8 cellular contexts compared by ENCODE assay signal in genomic region chr5:150778517-150779396, GRCh38. TPM values are rescaled to one million over a fixed set of nuclear protein-coding genes. Genes with fewer than 3 reads are reported as not detected.
DNase-seq lines count a peak whose midpoint lies in the region; ATAC-seq and TF ChIP-seq lines count a peak whose summit lies in the region.

TSS of gene SMIM3 (plus strand) at chr5:150778757. CDS start at chr5:150795441, 16,684 bp downstream.

- H3K9me3 ChIP-seq in esophagus (ENCODE audit: control insufficient read depth in 2 of 2, insufficient read depth in 1 of 2, low read depth in 1 of 2, low read length in 1 of 2), result no peaks in the 10 kb centered on the region
- H3K9me3 ChIP-seq in mucosa of stomach (ENCODE audit: control insufficient read depth, low read length), result no peaks in the 10 kb centered on the region
- no peaks in the 10 kb centered on the region for H3K9me3 ChIP-seq in stomach

- no peaks in the 10 kb centered on the region for H3K27me3 Mint-ChIP-seq in activated T-cell treated with anti-CD3 and anti-CD28 coated beads, Interleukin-2, amount 50 U/mL, for 4 hours (ENCODE audit: low read depth)

- H3K4me3 ChIP-seq in esophagus (ENCODE audit: low read depth in 1 of 2, low read length in 2 of 2), result peak within 1 kb of the TSS; percentile 67 to 79
- peak within 1 kb of the TSS; percentile 83 for H3K4me3 ChIP-seq in mucosa of stomach (ENCODE audit: low read length)
- H3K4me3 ChIP-seq in stomach, result peak within 1 kb of the TSS; percentile 71 to 82 (median 80)

- peak within 1 kb of the TSS; percentile 98 for H3K4me3 Mint-ChIP-seq in activated T-cell treated with anti-CD3 and anti-CD28 coated beads, Interleukin-2, amount 50 U/mL, for 4 hours

- H3K9ac ChIP-seq in mucosa of stomach (ENCODE audit: low read length), result peak within 1 kb of the TSS; percentile 75

- peak in 1 of 4 donors; percentile 52 for TF ChIP-seq POLR2A in stomach (IDR thresholded peaks at IDR 0.05)

- H3K27ac ChIP-seq in esophagus (ENCODE audit: low read depth in 2 of 2, low read length in 1 of 2) (peak within 1 kb of the TSS; percentile 88 to 96), stomach (peak within 1 kb of the TSS; percentile 90 to 95 (median 93))

- POLR2A ChIA-PET in GM10248 (lab: Yijun Ruan, JAX), result interaction anchor here (0.8 to 1.7 kb wide), 3 partner anchors 20 to 435 kb away, joined by 4 to 5 read pairs (median 4); partner anchors contain the start of genes DCTN4 and RBM22

- TF ChIP-seq CTCF in GM10248 (IDR thresholded peaks at IDR 0.05; ENCODE audit: control extremely low read depth, extremely low read depth, low read depth, missing control alignments), result peak; percentile 85
- TF ChIP-seq CTCF in stomach (IDR thresholded peaks at IDR 0.05), result peak in 3 of 7 experiments; percentile 7 to 33 (median 19)

- peaks cover 55% of the 10 kb centered on the region for H3K4me1 Mint-ChIP-seq in activated T-cell treated with anti-CD3 and anti-CD28 coated beads, Interleukin-2, amount 50 U/mL, for 4 hours (ENCODE audit: low read depth)

- no peaks in the 10 kb centered on the region for H3K36me3 Mint-ChIP-seq in activated T-cell treated with anti-CD3 and anti-CD28 coated beads, Interleukin-2, amount 50 U/mL, for 4 hours (ENCODE audit: insufficient read depth)

- CTCF ChIA-PET in GM10248 (lab: Yijun Ruan, JAX), result interaction anchor here (1.1 to 8.2 kb wide), 10 partner anchors 9 to 218 kb away, joined by 4 to 131 read pairs (median 8); partner anchors contain the start of genes DCTN4, IRGM and RBM22

- H3K4me1 ChIP-seq in esophagus (ENCODE audit: control insufficient read depth in 2 of 2, insufficient read depth in 2 of 2, low read length in 1 of 2), result peaks cover 8 to 21% of the 10 kb centered on the region in 2 donors
- peaks cover 17% of the 10 kb centered on the region for H3K4me1 ChIP-seq in mucosa of stomach (ENCODE audit: control insufficient read depth, insufficient read depth, low read length)
- H3K4me1 ChIP-seq in stomach, result peaks cover 28 to 57% (median 53%) of the 10 kb centered on the region in 4 donors

- intact Hi-C loops in stomach (cut with DNase I; ENCODE audit: low total_unique reads), result no loop called here

- H3K27me3 ChIP-seq in esophagus (ENCODE audit: control insufficient read depth in 1 of 2, insufficient read depth in 2 of 2, low read length in 2 of 2) (no peaks in the 10 kb centered on the region), mucosa of stomach (ENCODE audit: control insufficient read depth, insufficient read depth, low read length) (no peaks in the 10 kb centered on the region), stomach (no peaks in the 10 kb centered on the region)

- 1% methylated on average over 39 to 59 of the region's 59 CpGs for WGBS in esophagus, 2 donors
- 1 to 3% (median 2%) methylated on average over 33 to 59 of the region's 59 CpGs for WGBS in stomach, 5 donors

- no peaks in the 10 kb centered on the region for H3K9me3 Mint-ChIP-seq in activated T-cell treated with anti-CD3 and anti-CD28 coated beads, Interleukin-2, amount 50 U/mL, for 4 hours

- DNase-seq in GM10248 (ENCODE audit: extremely low spot score) (peak; percentile 69), OCI-M1 (lab: John Stamatoyannopoulos, UW) (peak; percentile 85), stomach (peak; percentile 86), GM19240 (ENCODE audit: insufficient read length, low spot score) (no peak)
- peak; percentile 65 for DNase-seq in activated T-cell treated with anti-CD3 and anti-CD28 coated beads, Interleukin-2, amount 50 U/mL, for 4 hours

- peak; percentile 25 for ATAC-seq in HG02763 (IDR thresholded peaks at IDR 0.05; ENCODE audit: unreplicated experiment)
- ATAC-seq in activated T-cell treated with anti-CD3 and anti-CD28 coated beads, Interleukin-2, amount 50 U/mL, for 4 hours, result peak; percentile 74 to 77

- no peaks in the 10 kb centered on the region for H3K36me3 ChIP-seq in esophagus (ENCODE audit: control insufficient read depth in 2 of 2, insufficient read depth in 2 of 2, low read length in 1 of 2)
- H3K36me3 ChIP-seq in mucosa of stomach (ENCODE audit: control insufficient read depth, insufficient read depth, low read length), result no peaks in the 10 kb centered on the region
- no peaks in the 10 kb centered on the region for H3K36me3 ChIP-seq in stomach

- TF ChIP-seq EP300 in stomach (IDR thresholded peaks at IDR 0.05), result no peak

RNA-seq across cellular contexts. Expression of gene SMIM3, which starts in this region (rescaled TPM):
- 1 to 10 TPM; 6.8 to 8.5 (median 7.4) TPM for total RNA-seq in activated T-cell treated with anti-CD3 and anti-CD28 coated beads, Interleukin-2, amount 50 U/mL, for 4 hours
- polyA plus RNA-seq in esophagus (1 to 10 TPM; 4.5 to 9.6 TPM), stomach (10 to 100 TPM; 15.8 to 47.5 (median 46.9) TPM)
- 10 to 100 TPM in 4 of 5 donors, 1 to 10 TPM in 1; 9.9 to 63.8 (median 24.2) TPM for total RNA-seq in stomach
